29 cellular contexts compared by ENCODE assay signal in the genomic region with DNA sequence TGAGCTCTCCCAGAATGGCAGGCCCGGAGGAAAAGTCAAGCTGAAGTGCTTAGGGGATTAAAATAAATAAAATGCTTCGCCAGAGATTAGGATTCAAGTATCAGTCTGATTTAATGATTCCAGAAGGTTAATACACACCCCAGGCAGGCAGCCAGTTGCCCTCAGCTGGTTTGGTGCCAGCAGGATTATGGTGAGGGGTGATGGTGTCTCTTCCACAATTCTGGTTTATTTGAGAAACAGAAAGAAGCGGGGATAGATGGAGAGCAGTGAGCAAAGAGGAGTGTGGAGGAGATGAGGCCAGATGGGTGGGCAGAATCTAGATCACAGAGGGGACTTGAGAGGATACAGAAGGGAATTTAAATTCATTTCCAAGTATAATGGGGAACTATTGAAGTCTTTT.
"Had no signal": no experiment of that assay in that cellular context is flagged by ENCODE, and none has a peak within 500 bp of the region (broad histone marks: within the 10 kb centered on the region; RNA-seq: fewer than 3 reads in every experiment).

No MANE protein-coding gene starts in this region.

- H3K4me1 Mint-ChIP-seq: naive thymus-derived CD8-positive, alpha-beta T cell; stimulated activated naive B cell treated with anti-CD40 and anti-IgM and Interleukin-4, amounts not matched to agents 10 μg/mL and 1 μg/mL and 100 μg/mL, for 72 hours had no signal

- H3K4me3 ChIP-seq: lower lobe of right lung, pancreas, prostate gland, skin epidermis, stomach, testis, thyroid gland, transverse colon, upper lobe of left lung had no signal

- H3K36me3 ChIP-seq: lower lobe of right lung, pancreas, prostate gland, stomach, thyroid gland, transverse colon, upper lobe of left lung had no signal

- H3K4me3 Mint-ChIP-seq: naive thymus-derived CD8-positive, alpha-beta T cell; nephron; neural crest cell; stimulated activated naive B cell treated with anti-CD40 and anti-IgM and Interleukin-4, amounts not matched to agents 10 μg/mL and 1 μg/mL and 100 μg/mL, for 72 hours had no signal

- H3K36me3 Mint-ChIP-seq: stimulated activated naive B cell treated with anti-CD40 and anti-IgM and Interleukin-4, amounts not matched to agents 10 μg/mL and 1 μg/mL and 100 μg/mL, for 72 hours had no signal

- H3K27me3 ChIP-seq: pancreas, stomach, testis, thyroid gland, transverse colon, upper lobe of left lung had no signal

- H3K27ac ChIP-seq: lower lobe of right lung, pancreas, prostate gland, skin epidermis, stomach, testis, thyroid gland, transverse colon, upper lobe of left lung had no signal

- DNase-seq: hippocampal formation; kidney glomerular epithelial cell; left cardiac atrium; lower lobe of right lung; mammary epithelial cell; mesenchymal stem cell; naive thymus-derived CD8-positive, alpha-beta T cell; nucleus accumbens; pancreas; posterior cingulate gyrus; right cardiac atrium; stimulated activated CD4-positive, alpha-beta T cell treated with anti-CD3 and anti-CD28 coated beads, Interleukin-12 subunit alpha, Interleukin-12 subunit beta, amount 100 ng/mL, for 4 hours; stimulated activated CD4-positive, alpha-beta T cell treated with anti-CD3 and anti-CD28 coated beads, Interleukin-15, amount 100 ng/mL, for 24 hours; stimulated activated CD4-positive, alpha-beta T cell treated with anti-CD3 and anti-CD28 coated beads, Interleukin-2, amount 100 ng/mL, for 24 hours; stimulated activated CD4-positive, alpha-beta T cell treated with anti-CD3 and anti-CD28 coated beads, Interleukin-4, amount 100 ng/mL, for 1 hour; stimulated activated CD8-positive, alpha-beta memory T cell treated with anti-CD3 and anti-CD28 coated beads, Interleukin-4, amount 100 ng/mL, for 48 hours; stimulated activated naive B cell treated with anti-CD40 and anti-IgM and Interleukin-4, amounts not matched to agents 10 μg/mL and 1 μg/mL and 100 μg/mL, for 72 hours; stimulated activated naive CD8-positive, alpha-beta T cell treated with anti-CD3 and anti-CD28 coated beads, Interleukin-15, Interleukin-2, amounts not matched to agents 100 U/mL and 50 U/mL, for 24 hours; stomach; testis; thyroid gland; transverse colon; upper lobe of left lung had no signal

- H3K27ac Mint-ChIP-seq: nephron; stimulated activated naive B cell treated with anti-CD40 and anti-IgM and Interleukin-4, amounts not matched to agents 10 μg/mL and 1 μg/mL and 100 μg/mL, for 72 hours had no signal

- ATAC-seq: left cardiac atrium; left lobe of liver; naive thymus-derived CD8-positive, alpha-beta T cell; pancreas; right cardiac atrium; sciatic nerve; stimulated activated naive B cell treated with anti-CD40 and anti-IgM and Interleukin-4, amounts not matched to agents 10 μg/mL and 1 μg/mL and 100 μg/mL, for 72 hours; stimulated activated naive CD8-positive, alpha-beta T cell treated with anti-CD3 and anti-CD28 coated beads, Interleukin-15, Interleukin-2, amounts not matched to agents 100 U/mL and 50 U/mL, for 24 hours had no signal

- H3K4me1 ChIP-seq: lower lobe of right lung, pancreas, prostate gland, testis, transverse colon had no signal

- H3K9me3 ChIP-seq: lower lobe of right lung, pancreas, prostate gland, testis, thyroid gland, transverse colon, upper lobe of left lung had no signal
